ENCODE assay signal across 7 cellular contexts in the genomic region with DNA sequence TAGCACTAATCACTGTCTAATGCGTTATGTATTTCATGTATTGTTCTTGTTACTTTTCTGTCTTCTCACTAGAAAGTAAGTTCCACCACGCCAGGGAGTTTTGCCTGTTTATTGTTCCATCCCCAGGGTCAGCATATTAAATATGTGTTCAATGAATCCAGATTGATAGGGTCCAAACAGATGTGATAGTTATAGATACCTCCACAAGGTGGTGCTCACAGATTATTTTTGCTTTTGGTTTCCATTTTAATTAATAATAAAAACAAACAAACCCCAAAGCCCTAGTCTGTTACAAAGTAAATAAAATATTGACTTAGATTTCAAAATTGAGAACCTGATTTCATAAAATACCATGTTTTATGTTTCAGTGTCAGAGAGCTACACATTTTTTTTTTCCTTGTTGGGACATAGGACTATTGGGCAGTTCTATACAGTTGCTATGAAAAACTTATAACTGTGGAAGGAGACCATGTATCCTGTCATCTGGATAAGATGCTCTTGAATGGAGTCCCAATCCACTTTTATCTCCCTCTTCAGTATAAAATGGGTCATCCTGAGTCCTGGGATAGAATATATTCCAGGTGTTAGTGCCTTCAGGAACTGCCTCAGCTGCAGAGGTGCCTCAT. TPM values are rescaled to one million over a fixed set of nuclear protein-coding genes. Genes with fewer than 3 reads are reported as not detected.
DNase-seq lines count a peak whose midpoint lies in the region; ATAC-seq and TF ChIP-seq lines count a peak whose summit lies in the region.

No MANE protein-coding gene starts in this region.

- no peaks in the 10 kb centered on the region for H3K27me3 ChIP-seq in gastroesophageal sphincter

- no peaks in the 10 kb centered on the region for H3K4me1 ChIP-seq in gastroesophageal sphincter

- no peak overlapping the region for H3K4me3 Mint-ChIP-seq in activated naive CD4-positive, alpha-beta T cell treated with anti-CD3 and anti-CD28 coated beads, Interleukin-2, amount 10 ng/mL, durations not matched to agents 7 days and 5 days

- H3K36me3 ChIP-seq in gastroesophageal sphincter = no peaks in the 10 kb centered on the region

- no peaks in the 10 kb centered on the region for H3K4me1 Mint-ChIP-seq in activated naive CD4-positive, alpha-beta T cell treated with anti-CD3 and anti-CD28 coated beads, Interleukin-2, amount 10 ng/mL, durations not matched to agents 7 days and 5 days

- no peaks in the 10 kb centered on the region for H3K36me3 Mint-ChIP-seq in activated naive CD4-positive, alpha-beta T cell treated with anti-CD3 and anti-CD28 coated beads, Interleukin-2, amount 10 ng/mL, durations not matched to agents 7 days and 5 days

- H3K27me3 Mint-ChIP-seq in activated naive CD4-positive, alpha-beta T cell treated with anti-CD3 and anti-CD28 coated beads, Interleukin-2, amount 10 ng/mL, durations not matched to agents 7 days and 5 days = no peaks in the 10 kb centered on the region

- TF ChIP-seq EP300 in gastroesophageal sphincter (IDR thresholded peaks at IDR 0.05) = no peak

- CTCF ChIA-PET in activated naive CD4-positive, alpha-beta T cell treated with anti-CD3 and anti-CD28 coated beads, Interleukin-2, amount 10 ng/mL, durations not matched to agents 7 days and 5 days (lab: Charles Lee) = no interaction called here

- no peak overlapping the region for H3K27ac ChIP-seq in gastroesophageal sphincter

- ATAC-seq in GM18868 (IDR thresholded peaks at IDR 0.05; ENCODE audit: unreplicated experiment) = peak; percentile 80
- ATAC-seq in HG02763 (IDR thresholded peaks at IDR 0.05; ENCODE audit: unreplicated experiment) = peak; percentile 76
- ATAC-seq in gastroesophageal sphincter = no peak

- TF ChIP-seq CTCF in fibroblast of pulmonary artery (IDR thresholded peaks at IDR 0.05; ENCODE audit: low read length, missing control alignments) (peak; percentile 33), gastroesophageal sphincter (IDR thresholded peaks at IDR 0.05) (no peak)

- no peaks in the 10 kb centered on the region for H3K9me3 Mint-ChIP-seq in activated naive CD4-positive, alpha-beta T cell treated with anti-CD3 and anti-CD28 coated beads, Interleukin-2, amount 10 ng/mL, durations not matched to agents 7 days and 5 days

- no peaks in the 10 kb centered on the region for H3K9me3 ChIP-seq in gastroesophageal sphincter

- DNase-seq in NCI-H1417 treated with DMSO at 0.1 percent for 48 hours (lab: John Stamatoyannopoulos, UW) (peak; percentile 14), fibroblast of pulmonary artery (ENCODE audit: low read depth) (peak; percentile 12), foreskin melanocyte (no peak)
- no peak for DNase-seq in activated naive CD4-positive, alpha-beta T cell treated with anti-CD3 and anti-CD28 coated beads, Interleukin-2, amount 10 ng/mL, durations not matched to agents 7 days and 5 days

- 10 to 46% methylated on average over 1 to 2 of the region's 2 CpGs for WGBS in gastroesophageal sphincter (ENCODE audit: low coverage in 1 of 2), 2 donors

- no peak overlapping the region for H3K27ac Mint-ChIP-seq in activated naive CD4-positive, alpha-beta T cell treated with anti-CD3 and anti-CD28 coated beads, Interleukin-2, amount 10 ng/mL, durations not matched to agents 7 days and 5 days

- no peak overlapping the region for H3K4me3 ChIP-seq in fibroblast of pulmonary artery (replicated peaks; ENCODE audit: low read depth, low read length)
- H3K4me3 ChIP-seq in gastroesophageal sphincter = no peak overlapping the region

- TF ChIP-seq POLR2A in gastroesophageal sphincter (IDR thresholded peaks at IDR 0.05) = no peak

RNA-seq across cellular contexts. Expression of gene OTOL1, which starts 12.4 kb away (rescaled TPM):
- total RNA-seq in gastroesophageal sphincter = not detected

Comparison
In these comparisons a context has a peak if more than half of its experiments do, and no peak if none do; other contexts are left out.
1. DNase-seq: peak in NCI-H1417 treated with DMSO at 0.1 percent for 48 hours (single experiment) and fibroblast of pulmonary artery (single experiment); none in activated naive CD4-positive, alpha-beta T cell treated with anti-CD3 and anti-CD28 coated beads, Interleukin-2, amount 10 ng/mL, durations not matched to agents 7 days and 5 days (single experiment) and foreskin melanocyte (single experiment).